In the genomic region with DNA sequence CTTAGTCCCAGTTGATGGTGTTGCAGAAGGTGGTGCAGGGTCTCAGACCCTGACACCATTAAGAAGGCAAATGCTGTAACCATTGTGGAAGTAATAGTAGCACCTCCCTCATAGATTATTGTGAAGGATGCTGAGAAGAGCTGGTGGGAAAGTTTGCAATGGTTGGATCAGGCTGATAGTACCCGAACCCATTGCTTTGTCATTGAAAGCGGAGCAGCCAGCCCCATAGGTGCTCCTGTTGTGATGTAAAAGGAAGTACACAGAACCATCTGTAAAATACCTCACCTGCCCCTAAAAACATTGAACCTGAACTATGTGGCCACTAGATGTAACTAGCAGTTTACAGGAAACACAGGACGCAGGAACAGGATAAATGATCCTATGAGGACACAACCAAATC, we compare ENCODE assay signal across 25 cellular contexts. TPM values are rescaled to one million over a fixed set of nuclear protein-coding genes. Genes with fewer than 3 reads are reported as not detected.
"Had no signal": no experiment of that assay in that cellular context is flagged by ENCODE, and none has a peak within 500 bp of the region (broad histone marks: within the 10 kb centered on the region; RNA-seq: fewer than 3 reads in every experiment).

No MANE protein-coding gene starts in this region.

- H3K27ac ChIP-seq: epithelial cell of prostate, esophagus muscularis mucosa, gastroesophageal sphincter, neural progenitor cell, ovary, right lobe of liver, tibial artery, upper lobe of right lung, vagina had no signal

- H3K4me2 ChIP-seq: neural progenitor cell had no signal

- H3K27me3 Mint-ChIP-seq: dendritic cell treated with granulocyte-macrophage colony-stimulating factor and Interleukin-4, amounts not matched to agents 40 ng/mL and 50 ng/mL, for 4 days; effector memory CD8-positive, alpha-beta T cell; memory B cell; natural killer cell treated with Interleukin-12 subunit alpha and Interleukin-12 subunit beta and Interleukin-15 and Interleukin-18, amount 100 ng/mL, for 72 hours had no signal

- H3K4me1 ChIP-seq: esophagus muscularis mucosa, gastroesophageal sphincter, neural progenitor cell, tibial artery, upper lobe of right lung, vagina had no signal

- H2AFZ ChIP-seq: neural progenitor cell had no signal

- H3K9me3 ChIP-seq: esophagus muscularis mucosa, gastroesophageal sphincter, ovary, right lobe of liver, tibial artery, upper lobe of right lung, vagina had no signal

- H3K4me1 Mint-ChIP-seq: memory B cell; neural progenitor cell; stimulated activated effector memory CD8-positive, alpha-beta T cell treated with anti-CD3 and anti-CD28 coated beads, Interleukin-12 subunit alpha, Interleukin-12 subunit beta, amount 100 ng/mL, for 72 hours had no signal

- H3K9me3 Mint-ChIP-seq: dendritic cell treated with granulocyte-macrophage colony-stimulating factor and Interleukin-4, amounts not matched to agents 40 ng/mL and 50 ng/mL, for 4 days; effector memory CD8-positive, alpha-beta T cell; memory B cell; natural killer cell treated with Interleukin-12 subunit alpha and Interleukin-12 subunit beta and Interleukin-15 and Interleukin-18, amount 100 ng/mL, for 72 hours; neural progenitor cell; stimulated activated effector memory CD8-positive, alpha-beta T cell treated with anti-CD3 and anti-CD28 coated beads, Interleukin-12 subunit alpha, Interleukin-12 subunit beta, amount 100 ng/mL, for 72 hours had no signal

- H3K4me3 Mint-ChIP-seq: dendritic cell treated with granulocyte-macrophage colony-stimulating factor and Interleukin-4, amounts not matched to agents 40 ng/mL and 50 ng/mL, for 4 days; effector memory CD8-positive, alpha-beta T cell; memory B cell; natural killer cell treated with Interleukin-12 subunit alpha and Interleukin-12 subunit beta and Interleukin-15 and Interleukin-18, amount 100 ng/mL, for 72 hours; neural progenitor cell; stimulated activated effector memory CD8-positive, alpha-beta T cell treated with anti-CD3 and anti-CD28 coated beads, Interleukin-12 subunit alpha, Interleukin-12 subunit beta, amount 100 ng/mL, for 72 hours had no signal

- H3K9ac ChIP-seq: neural progenitor cell had no signal

- DNase-seq: effector memory CD8-positive, alpha-beta T cell; glutamatergic neuron; midbrain; nucleus accumbens; ovary; retina; right lobe of liver; stimulated activated CD4-positive, alpha-beta T cell treated with anti-CD3 and anti-CD28 coated beads, Interleukin-4, amount 100 ng/mL, for 1 hour; stimulated activated CD8-positive, alpha-beta memory T cell treated with anti-CD3 and anti-CD28 coated beads, Interleukin-4, amount 100 ng/mL, for 48 hours; stimulated activated naive CD8-positive, alpha-beta T cell treated with anti-CD3 and anti-CD28 coated beads, Interleukin-15, Interleukin-2, amounts not matched to agents 100 U/mL and 50 U/mL, for 24 hours; tibial artery; upper lobe of right lung had no signal

- H3K27ac Mint-ChIP-seq: dendritic cell treated with granulocyte-macrophage colony-stimulating factor and Interleukin-4, amounts not matched to agents 40 ng/mL and 50 ng/mL, for 4 days; natural killer cell treated with Interleukin-12 subunit alpha and Interleukin-12 subunit beta and Interleukin-15 and Interleukin-18, amount 100 ng/mL, for 72 hours; neural progenitor cell; stimulated activated effector memory CD8-positive, alpha-beta T cell treated with anti-CD3 and anti-CD28 coated beads, Interleukin-12 subunit alpha, Interleukin-12 subunit beta, amount 100 ng/mL, for 72 hours had no signal

- H3K4me3 ChIP-seq: esophagus muscularis mucosa, gastroesophageal sphincter, neural progenitor cell, ovary, right lobe of liver, tibial artery, upper lobe of right lung, vagina had no signal

- H3K36me3 ChIP-seq: ovary had no signal

- H3K27me3 ChIP-seq: esophagus muscularis mucosa, gastroesophageal sphincter, neural progenitor cell, ovary, right lobe of liver, tibial artery, upper lobe of right lung, vagina had no signal

- ATAC-seq: effector memory CD8-positive, alpha-beta T cell; gastroesophageal sphincter; left lobe of liver; natural killer cell treated with Interleukin-12 subunit alpha and Interleukin-12 subunit beta and Interleukin-15 and Interleukin-18, amount 100 ng/mL, for 72 hours; right lobe of liver; stimulated activated effector memory CD8-positive, alpha-beta T cell treated with anti-CD3 and anti-CD28 coated beads, Interleukin-12 subunit alpha, Interleukin-12 subunit beta, amount 100 ng/mL, for 72 hours; stimulated activated naive CD8-positive, alpha-beta T cell treated with anti-CD3 and anti-CD28 coated beads, Interleukin-15, Interleukin-2, amounts not matched to agents 100 U/mL and 50 U/mL, for 24 hours; upper lobe of right lung had no signal

RNA-seq across cellular contexts. Expression of gene CAGE1, which starts 31.5 kb away (rescaled TPM):
- total RNA-seq: esophagus muscularis mucosa, gastroesophageal sphincter, lower leg skin, ovary, posterior vena cava, right lobe of liver, temporal lobe, upper lobe of right lung, vagina had no signal
- polyA plus RNA-seq: ovary had no signal
